In the genomic region with DNA sequence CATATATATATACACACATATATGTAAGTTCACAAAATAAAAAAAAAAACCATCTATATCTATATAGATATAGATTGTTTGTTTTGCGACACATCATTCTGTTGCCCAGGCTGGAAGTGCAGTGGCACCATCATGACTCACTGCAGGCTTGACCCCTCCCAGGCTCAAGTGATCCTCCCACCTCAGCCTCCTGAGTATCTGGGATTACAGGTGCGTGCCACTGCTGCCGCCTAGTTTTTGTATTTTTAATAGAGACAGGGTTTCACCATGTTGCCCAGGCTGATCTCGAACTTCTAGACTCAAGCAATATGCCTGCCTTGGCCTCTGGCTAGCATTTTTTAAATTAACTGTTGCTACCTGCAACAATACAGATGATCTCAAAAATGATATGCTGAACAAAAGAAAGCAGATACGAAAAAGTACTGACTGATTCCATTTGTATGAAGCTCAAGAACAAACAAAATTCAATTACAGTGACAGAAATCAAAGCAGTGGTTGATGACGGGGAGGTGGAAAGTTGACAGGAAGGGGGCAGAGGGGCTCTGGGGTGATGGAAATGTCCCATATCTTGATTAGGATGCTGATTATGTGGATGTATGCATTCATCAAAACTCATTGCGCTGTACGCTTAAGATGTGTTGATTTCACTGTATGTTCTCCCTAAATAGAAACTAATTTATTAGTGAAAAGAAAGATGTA, we compare ENCODE assay signal across 8 cellular contexts. TPM values are rescaled to one million over a fixed set of nuclear protein-coding genes. Genes with fewer than 3 reads are reported as not detected.
DNase-seq lines count a peak whose midpoint lies in the region; ATAC-seq and TF ChIP-seq lines count a peak whose summit lies in the region.

No MANE protein-coding gene starts in this region.

- H3K4me2 ChIP-seq in OCI-LY7 (ENCODE audit: low read length), result no peak overlapping the region

- CTCF ChIA-PET in OCI-LY7 (lab: Charles Lee; ENCODE audit: unreplicated experiment), result no interaction called here

- BruUV-seq in OCI-LY7 (replicated peaks; lab: Mats Ljungman, UMichigan), result no TSS peak

- no peaks in the 10 kb centered on the region for H3K36me3 ChIP-seq in OCI-LY7 (ENCODE audit: insufficient read depth, low read length)

- H3K4me1 ChIP-seq in OCI-LY7 (ENCODE audit: insufficient read depth, low read length, poor library complexity, severe bottlenecking), result no peaks in the 10 kb centered on the region

- POLR2A ChIA-PET in OCI-LY7 (lab: Charles Lee), result no interaction called here

- H3K79me2 ChIP-seq in OCI-LY7 (ENCODE audit: insufficient read depth, low read depth, low read length), result no peaks in the 10 kb centered on the region

- ATAC-seq in GM18498 (IDR thresholded peaks at IDR 0.05; ENCODE audit: unreplicated experiment) (peak; percentile 10), HG03469 (IDR thresholded peaks at IDR 0.05; ENCODE audit: unreplicated experiment) (peak; percentile 3), omental fat pad (ENCODE audit: low FRiP score) (peak; percentile 38), HG02610 (IDR thresholded peaks at IDR 0.05; ENCODE audit: unreplicated experiment) (no peak)

- intact Hi-C loops in OCI-LY7 (cut with micrococcal nuclease; ENCODE audit: unreplicated experiment), result loop anchor here (2.0 to 5.0 kb wide), 2 partner anchors 199 to 379 kb away; no protein-coding TSS in a partner anchor

- no peak overlapping the region for H3K27ac ChIP-seq in OCI-LY7 (ENCODE audit: low read depth, low read length, poor library complexity, severe bottlenecking)

- H3K4me3 ChIP-seq in OCI-LY7 (ENCODE audit: low read depth, low read length, poor library complexity, severe bottlenecking), result no peak overlapping the region

- peak; percentile 48 for DNase-seq in activated T-helper 9 cell treated with anti-CD3 and anti-CD28 coated beads, Interleukin-2, amount 50 U/mL, for 16 hours (ENCODE audit: low read depth)
- DNase-seq in omental fat pad (ENCODE audit: low spot score) (no peak), DMS79 (lab: John Stamatoyannopoulos, UW) (no peak), NCI-H345 (lab: John Stamatoyannopoulos, UW) (no peak), OCI-LY7 (ENCODE audit: low spot score) (no peak)

- no peaks in the 10 kb centered on the region for H3K9me2 ChIP-seq in OCI-LY7 (ENCODE audit: insufficient read depth, low read length)

- H3K9me3 ChIP-seq in OCI-LY7 (ENCODE audit: low read length), result no peaks in the 10 kb centered on the region

- no peak for TF ChIP-seq CTCF in omental fat pad (IDR thresholded peaks at IDR 0.05)
- no peak for TF ChIP-seq CTCF in OCI-LY7 (conservative IDR thresholded peaks at IDR 0.05; ENCODE audit: low read length)

- no peak overlapping the region for H2AFZ ChIP-seq in OCI-LY7 (ENCODE audit: low read length)

- no peaks in the 10 kb centered on the region for H4K20me1 ChIP-seq in OCI-LY7 (ENCODE audit: insufficient read depth, low read length)

RNA-seq across cellular contexts. Expression of gene ATXN1, which starts 49.6 kb away (rescaled TPM):
- total RNA-seq in omental fat pad (10 to 100 TPM; 26.4 to 46.4 (median 36.1) TPM), OCI-LY7 (2022) (0.09 TPM in 1 of 2 replicates, not detected in the other)
- not detected in 2 replicates for total RNA-seq in OCI-LY7 (2014; rRNA removed; shearing (Covaris generic))

Comparison
In these comparisons a context has a peak if more than half of its experiments do, and no peak if none do; other contexts are left out.
1. RNA of gene ATXN1, which starts 49.6 kb away (total RNA-seq): 26.4 to 46.4 TPM in omental fat pad; 0.09 TPM in OCI-LY7; every median in the first group is over 10 times any median in the second.